Comparison of ENCODE assay signal across 3 cellular contexts in genomic region chr19:8553729-8554128, GRCh38. TPM values are rescaled to one million over a fixed set of nuclear protein-coding genes. Genes with fewer than 3 reads are reported as not detected.
"Had no signal": no experiment of that assay in that cellular context is flagged by ENCODE, and none has a peak within 500 bp of the region (broad histone marks: within the 10 kb centered on the region; RNA-seq: fewer than 3 reads in every experiment).

No MANE protein-coding gene starts in this region.

RNA-seq across cellular contexts. Expression of gene PRAM1, which starts 51.3 kb away (rescaled TPM):
- total RNA-seq: M059J, SJSA1 had no signal
- polyA plus RNA-seq: IgD-negative memory B cell had no signal

RNA-seq across cellular contexts. Expression of gene ADAMTS10, which starts 56.8 kb away (rescaled TPM):
- polyA plus RNA-seq: IgD-negative memory B cell had no signal
